In the genomic region with DNA sequence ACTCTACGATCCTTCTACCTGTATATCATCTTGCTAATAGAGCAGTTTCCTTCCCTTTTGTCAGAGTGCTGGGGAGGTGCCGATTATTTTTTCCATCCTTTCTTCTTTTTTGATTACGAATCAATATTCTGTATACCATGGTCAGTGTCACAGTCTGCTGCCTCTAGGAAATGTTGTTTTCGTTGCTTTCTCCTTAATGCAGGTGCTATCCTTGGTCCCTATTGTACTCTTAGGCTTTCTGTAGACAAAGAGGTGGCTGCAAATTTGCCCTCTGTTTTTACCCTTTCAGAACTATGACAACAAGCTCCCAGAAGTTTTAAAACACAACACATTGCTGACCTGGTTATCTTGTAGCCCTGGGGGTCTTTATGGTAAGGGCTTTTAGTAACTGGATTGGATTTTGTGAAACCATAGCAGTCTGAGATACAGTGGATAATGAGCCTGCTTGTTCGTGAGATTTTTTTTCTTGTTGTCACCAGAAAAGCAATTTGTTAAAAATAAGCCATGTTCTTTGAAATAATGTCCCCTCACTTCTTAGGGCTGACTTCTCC, we compare ENCODE assay signal across 28 cellular contexts.
"Had no signal": no experiment of that assay in that cellular context is flagged by ENCODE, and none has a peak within 500 bp of the region (broad histone marks: within the 10 kb centered on the region; RNA-seq: fewer than 3 reads in every experiment).

No MANE protein-coding gene starts in this region.

- H3K36me3 ChIP-seq: ascending aorta, cardiac muscle cell had no signal

- H3K4me3 ChIP-seq: ascending aorta, cardiac muscle cell had no signal

- H3K27ac ChIP-seq: cardiac muscle cell, VCaP had no signal

- H3K27me3 ChIP-seq: ascending aorta, cardiac muscle cell had no signal

- DNase-seq: activated B cell treated with CpG ODN at 0.5 μM for 24 hours; activated CD4-positive, alpha-beta memory T cell treated with anti-CD3 and anti-CD28 coated beads for 36 hours; activated CD4-positive, alpha-beta T cell treated with anti-CD3 and anti-CD28 coated beads for 4 hours; activated CD4-positive, alpha-beta T cell treated with anti-CD3 and anti-CD28 coated beads, Interleukin-2, amount 10 ng/mL, durations not matched to agents 24 days and 14 days; activated CD4-positive, alpha-beta T cell treated with anti-CD3 and anti-CD28 coated beads, Interleukin-2, amount 50 U/mL, for 1 hour; activated CD4-positive, alpha-beta T cell treated with anti-CD3 and anti-CD28 coated beads, Interleukin-2, amount 50 U/mL, for 4 hours; activated CD4-positive, CD25-positive, alpha-beta regulatory T cell treated with anti-CD3 and anti-CD28 coated beads, Interleukin-2, amount 50 U/mL, for 72 hours; activated CD8-positive, alpha-beta memory T cell treated with anti-CD3 and anti-CD28 coated beads, Interleukin-2, amount 50 U/mL, for 4 hours; activated CD8-positive, alpha-beta T cell treated with anti-CD3 and anti-CD28 coated beads for 36 hours; activated effector memory CD4-positive, alpha-beta T cell treated with Interleukin-2 at 50 U/mL for 16 hours; activated gamma-delta T cell; activated naive CD4-positive, alpha-beta T cell treated with anti-CD3 and anti-CD28 coated beads, Interleukin-2, amount 10 ng/mL, durations not matched to agents 7 days and 5 days; activated naive CD4-positive, alpha-beta T cell treated with Interleukin-2 at 50 U/mL for 16 hours; activated naive CD8-positive, alpha-beta T cell treated with anti-CD3 and anti-CD28 coated beads, Interleukin-2, amount 10 ng/mL, durations not matched to agents 7 days and 5 days; activated naive CD8-positive, alpha-beta T cell treated with anti-CD3 and anti-CD28 coated beads, Interleukin-2, amount 50 U/mL, for 24 hours; activated T-cell treated with anti-CD3 and anti-CD28 coated beads for 4 hours; activated T-cell treated with anti-CD3 and anti-CD28 coated beads, Interleukin-2, amount 50 U/mL, for 1 hour; activated T-cell treated with anti-CD3 and anti-CD28 coated beads, Interleukin-2, amount 50 U/mL, for 4 hours; amygdala; anterior cingulate cortex; caudate nucleus; cerebellar nuclear complex; T-helper 1 cell; T-helper 2 cell; T-helper 9 cell had no signal

- ATAC-seq: activated CD8-positive, alpha-beta T cell treated with anti-CD3 and anti-CD28 coated beads for 36 hours; activated naive CD8-positive, alpha-beta T cell treated with anti-CD3 and anti-CD28 coated beads, Interleukin-2, amount 50 U/mL, for 24 hours; activated T-cell treated with anti-CD3 and anti-CD28 coated beads, Interleukin-2, amount 50 U/mL, for 4 hours had no signal

- H3K9me3 ChIP-seq: ascending aorta had no signal
